ENCODE assay signal across 20 cellular contexts in genomic region chr16:63372283-63372682, GRCh38.
"Had no signal": no experiment of that assay in that cellular context is flagged by ENCODE, and none has a peak within 500 bp of the region (broad histone marks: within the 10 kb centered on the region; RNA-seq: fewer than 3 reads in every experiment).

No MANE protein-coding gene starts in this region.

- H3K4me1 Mint-ChIP-seq: mesothelial cell of epicardium; naive B cell; stimulated activated effector memory CD8-positive, alpha-beta T cell treated with anti-CD3 and anti-CD28 coated beads, Interleukin-12 subunit alpha, Interleukin-12 subunit beta, amount 100 ng/mL, for 72 hours had no signal

- H3K9me3 ChIP-seq: mucosa of descending colon, prostate gland, sigmoid colon, stomach, testis, tibial artery had no signal

- H3K36me3 ChIP-seq: prostate gland, sigmoid colon, stomach, tibial artery had no signal

- H3K4me3 Mint-ChIP-seq: mesothelial cell of epicardium; naive B cell; natural killer cell treated with Interleukin-12 subunit alpha and Interleukin-12 subunit beta and Interleukin-15 and Interleukin-18, amount 100 ng/mL, for 72 hours; neural crest cell; stimulated activated effector memory CD8-positive, alpha-beta T cell treated with anti-CD3 and anti-CD28 coated beads, Interleukin-12 subunit alpha, Interleukin-12 subunit beta, amount 100 ng/mL, for 72 hours; type B pancreatic cell had no signal

- H3K27me3 Mint-ChIP-seq: naive B cell; natural killer cell treated with Interleukin-12 subunit alpha and Interleukin-12 subunit beta and Interleukin-15 and Interleukin-18, amount 100 ng/mL, for 72 hours; type B pancreatic cell had no signal

- ATAC-seq: left lobe of liver; mucosa of descending colon; natural killer cell treated with Interleukin-12 subunit alpha and Interleukin-12 subunit beta and Interleukin-15 and Interleukin-18, amount 100 ng/mL, for 72 hours; right cardiac atrium; stimulated activated effector memory CD8-positive, alpha-beta T cell treated with anti-CD3 and anti-CD28 coated beads, Interleukin-12 subunit alpha, Interleukin-12 subunit beta, amount 100 ng/mL, for 72 hours had no signal

- H3K27me3 ChIP-seq: sigmoid colon, stomach, testis, tibial artery had no signal

- DNase-seq: effector CD4-positive, alpha-beta T cell; naive B cell; nucleus accumbens; right cardiac atrium; sigmoid colon; stimulated activated CD4-positive, alpha-beta T cell treated with anti-CD3 and anti-CD28 coated beads, Interleukin-2, amount 100 ng/mL, for 24 hours; stimulated activated CD4-positive, alpha-beta T cell treated with anti-CD3 and anti-CD28 coated beads, Interleukin-4, amount 100 ng/mL, for 24 hours; stimulated activated naive CD4-positive, alpha-beta T cell treated with Interleukin-2 at 50 U/mL for 16 hours; stomach; testis; tibial artery had no signal

- H3K36me3 Mint-ChIP-seq: mesothelial cell of epicardium; naive B cell; natural killer cell treated with Interleukin-12 subunit alpha and Interleukin-12 subunit beta and Interleukin-15 and Interleukin-18, amount 100 ng/mL, for 72 hours; stimulated activated effector memory CD8-positive, alpha-beta T cell treated with anti-CD3 and anti-CD28 coated beads, Interleukin-12 subunit alpha, Interleukin-12 subunit beta, amount 100 ng/mL, for 72 hours; type B pancreatic cell had no signal

- H3K27ac ChIP-seq: coronary artery, prostate gland, sigmoid colon, stomach, testis, tibial artery had no signal

- H3K4me1 ChIP-seq: prostate gland, sigmoid colon, testis, tibial artery had no signal

- H3K4me3 ChIP-seq: coronary artery, mucosa of descending colon, prostate gland, sigmoid colon, stomach, testis, tibial artery had no signal

- H3K9me3 Mint-ChIP-seq: neural crest cell, type B pancreatic cell had no signal

- H3K27ac Mint-ChIP-seq: mesothelial cell of epicardium; natural killer cell treated with Interleukin-12 subunit alpha and Interleukin-12 subunit beta and Interleukin-15 and Interleukin-18, amount 100 ng/mL, for 72 hours; stimulated activated effector memory CD8-positive, alpha-beta T cell treated with anti-CD3 and anti-CD28 coated beads, Interleukin-12 subunit alpha, Interleukin-12 subunit beta, amount 100 ng/mL, for 72 hours; type B pancreatic cell had no signal
